In the genomic region with DNA sequence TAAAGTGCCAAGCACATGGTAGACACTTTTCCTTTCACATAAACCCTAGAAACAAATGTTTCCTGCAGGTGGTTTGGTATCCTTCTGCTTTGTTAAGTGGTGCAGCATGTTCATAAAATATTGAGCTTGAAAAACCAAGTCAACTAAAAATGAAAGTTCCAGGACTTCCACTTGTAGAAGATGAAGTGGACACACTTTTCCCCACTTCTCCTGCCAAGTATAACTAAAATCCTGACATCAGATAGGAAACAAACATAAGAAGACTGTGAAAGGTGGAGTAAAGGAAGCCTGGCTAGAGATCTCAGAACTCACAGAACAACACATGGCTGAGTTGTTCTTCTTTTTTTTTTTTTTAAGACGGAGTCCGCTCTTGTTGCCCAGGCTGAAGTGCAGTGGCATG, we compare ENCODE assay signal across 18 cellular contexts.
"Had no signal": no experiment of that assay in that cellular context is flagged by ENCODE, and none has a peak within 500 bp of the region (broad histone marks: within the 10 kb centered on the region; RNA-seq: fewer than 3 reads in every experiment).

No MANE protein-coding gene starts in this region.

- H3K4me3 ChIP-seq: MG63 had no signal

- H3K27me3 ChIP-seq: MG63 had no signal

- DNase-seq: Karpas-422, KG1, MG63, NCI-H1092, NCI-H1105 treated with DMSO at 0.1 percent for 48 hours, NCI-H1417 treated with DMSO at 0.1 percent for 48 hours, NCI-H146, NCI-H1694 treated with DMSO at 0.1 percent for 48 hours, NCI-H1930, NCI-H2081, NCI-H2107, NCI-H2227 treated with DMSO at 0.1 percent for 48 hours, NCI-H524 treated with DMSO at 0.1 percent for 48 hours, NCI-H774, Right ventricle myocardium superior, RPMI8226, SK-N-SH, SW 1271 had no signal

- H3K9me3 ChIP-seq: SK-N-SH had no signal
